Comparison of ENCODE assay signal across 10 cellular contexts in the genomic region with DNA sequence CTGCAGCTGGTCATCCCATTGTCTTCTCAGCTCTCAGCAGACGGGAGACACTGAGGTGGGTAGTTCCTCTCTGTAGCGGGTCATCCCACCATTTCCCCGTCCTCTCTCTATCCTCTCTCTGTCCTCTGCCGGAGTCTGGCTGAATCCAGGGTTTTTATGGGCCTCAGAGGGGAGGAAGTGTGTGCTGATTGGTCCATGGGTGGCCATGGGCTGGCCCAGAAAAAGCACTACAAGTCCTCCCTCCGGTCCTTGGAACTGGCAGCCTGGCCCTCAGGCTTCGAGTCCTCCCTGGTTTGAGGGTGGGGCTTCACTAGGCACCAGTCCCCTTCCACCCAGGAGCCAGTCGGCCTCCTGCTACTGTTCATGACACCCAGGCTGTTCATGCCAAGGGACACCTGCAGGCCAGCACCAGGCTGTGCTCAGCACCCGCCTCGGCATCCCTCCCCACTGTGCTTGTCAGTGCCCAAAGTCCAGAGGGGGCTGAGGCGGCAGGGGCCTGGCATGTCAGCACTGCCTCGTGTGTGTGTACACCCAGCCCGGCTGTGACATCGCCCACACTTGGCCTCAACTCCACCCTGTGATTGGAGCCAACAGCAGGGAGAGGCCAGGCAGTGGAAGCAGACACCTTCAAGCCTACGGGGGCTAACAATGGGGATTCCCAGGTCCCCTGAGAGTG. TPM values are rescaled to one million over a fixed set of nuclear protein-coding genes. Genes with fewer than 3 reads are reported as not detected.
DNase-seq lines count a peak whose midpoint lies in the region; ATAC-seq and TF ChIP-seq lines count a peak whose summit lies in the region.
"Had no signal": no experiment of that assay in that cellular context is flagged by ENCODE, and none has a peak within 500 bp of the region (broad histone marks: within the 10 kb centered on the region; RNA-seq: fewer than 3 reads in every experiment).

No MANE protein-coding gene starts in this region.

- H3K27me3 ChIP-seq in esophagus muscularis mucosa = no peaks in the 10 kb centered on the region
- H3K27me3 ChIP-seq: uterus had no signal

- intact Hi-C loops in CD14-positive monocyte (cut with micrococcal nuclease) (no loop called here), esophagus muscularis mucosa (cut with DNase I) (no loop called here)

- H3K4me1 Mint-ChIP-seq in activated naive CD4-positive, alpha-beta T cell treated with anti-CD3 and anti-CD28 coated beads, Interleukin-2, amount 50 U/mL, for 24 hours = peaks cover 95% of the 10 kb centered on the region
- peaks cover 31 to 92% (median 88%) of the 10 kb centered on the region in 4 donors for H3K4me1 Mint-ChIP-seq in naive thymus-derived CD8-positive, alpha-beta T cell
- H3K4me1 Mint-ChIP-seq in CD14-positive monocyte = peaks cover 4% of the 10 kb centered on the region

- no peak for TF ChIP-seq POLR2A in esophagus muscularis mucosa (IDR thresholded peaks at IDR 0.05; ENCODE audit: low read depth)

- in situ Hi-C loops in ACHN (cut with HindIII; ENCODE audit: low pct_ligation_motif_present, low pct_unique_long_range_greater_than_20kb, low sequenced_read_pairs) = no loop called here

- peaks cover 22 to 26% (median 25%) of the 10 kb centered on the region in 4 donors for H3K4me1 ChIP-seq in esophagus muscularis mucosa
- H3K4me1 ChIP-seq: uterus had no signal

- no peaks in the 10 kb centered on the region for H3K9me3 ChIP-seq in esophagus muscularis mucosa
- H3K9me3 ChIP-seq: uterus had no signal

- H3K27me3 Mint-ChIP-seq in activated naive CD4-positive, alpha-beta T cell treated with anti-CD3 and anti-CD28 coated beads, Interleukin-2, amount 50 U/mL, for 24 hours = no peaks in the 10 kb centered on the region
- H3K27me3 Mint-ChIP-seq in naive thymus-derived CD8-positive, alpha-beta T cell = no peaks in the 10 kb centered on the region
- peaks cover 0 to 2% (median 0%) of the 10 kb centered on the region in 3 donors for H3K27me3 Mint-ChIP-seq in CD14-positive monocyte (ENCODE audit: low read depth in 3 of 3)

- peak overlapping the region; percentile 88 for H3K4me3 Mint-ChIP-seq in activated naive CD4-positive, alpha-beta T cell treated with anti-CD3 and anti-CD28 coated beads, Interleukin-2, amount 50 U/mL, for 24 hours
- H3K4me3 Mint-ChIP-seq in naive thymus-derived CD8-positive, alpha-beta T cell = peak overlapping the region; percentile 76 to 95 (median 90)
- no peak overlapping the region for H3K4me3 Mint-ChIP-seq in CD14-positive monocyte

- peak overlapping the region; percentile 99 for H3K27ac Mint-ChIP-seq in activated naive CD4-positive, alpha-beta T cell treated with anti-CD3 and anti-CD28 coated beads, Interleukin-2, amount 50 U/mL, for 24 hours
- H3K27ac Mint-ChIP-seq in naive thymus-derived CD8-positive, alpha-beta T cell = peak overlapping the region; percentile 94 to 100 (median 99)
- peak overlapping the region in 2 of 7 donors; percentile 10 to 57 for H3K27ac Mint-ChIP-seq in CD14-positive monocyte

- H3K4me3 ChIP-seq in esophagus muscularis mucosa = no peak overlapping the region
- H3K4me3 ChIP-seq: uterus had no signal

- peak; percentile 0 to 1 for ATAC-seq in naive thymus-derived CD8-positive, alpha-beta T cell

- WGBS in esophagus muscularis mucosa = 87% methylated on average over 9 of the region's 14 CpGs

- no peaks in the 10 kb centered on the region for H3K9me3 Mint-ChIP-seq in activated naive CD4-positive, alpha-beta T cell treated with anti-CD3 and anti-CD28 coated beads, Interleukin-2, amount 50 U/mL, for 24 hours
- no peaks in the 10 kb centered on the region for H3K9me3 Mint-ChIP-seq in naive thymus-derived CD8-positive, alpha-beta T cell
- H3K9me3 Mint-ChIP-seq in CD14-positive monocyte = no peaks in the 10 kb centered on the region

- no peak for TF ChIP-seq EP300 in esophagus muscularis mucosa (IDR thresholded peaks at IDR 0.05)

- no peaks in the 10 kb centered on the region for H3K36me3 ChIP-seq in esophagus muscularis mucosa
- H3K36me3 ChIP-seq: uterus had no signal

- no peak overlapping the region for H3K27ac ChIP-seq in esophagus muscularis mucosa (replicated peaks in 1 of 4)

- TF ChIP-seq CTCF in CD14-positive monocyte (IDR thresholded peaks at IDR 0.05) (no peak), esophagus muscularis mucosa (IDR thresholded peaks at IDR 0.05) (no peak)

- POLR2A ChIA-PET in naive thymus-derived CD8-positive, alpha-beta T cell (lab: Charles Lee) = interaction anchor here (0.6 to 13.2 kb wide), 16 partner anchors 10 to 639 kb away, joined by 3 to 329 read pairs (median 16); a partner anchor contains a TSS

- peak in 2 of 3 donors; percentile 40 to 57 for DNase-seq in stimulated activated CD4-positive, alpha-beta T cell treated with anti-CD3 and anti-CD28 coated beads, Interleukin-12 subunit alpha, Interleukin-12 subunit beta, amount 100 ng/mL, for 48 hours (ENCODE audit: low read depth in 2 of 3, low spot score in 1 of 3)
- no peak for DNase-seq in stimulated activated CD4-positive, alpha-beta T cell treated with anti-CD3 and anti-CD28 coated beads, Interleukin-12 subunit alpha, Interleukin-12 subunit beta, amount 100 ng/mL, for 4 hours
- DNase-seq in naive thymus-derived CD8-positive, alpha-beta T cell = peak in 9 of 10 donors; percentile 16 to 69 (median 35)
- DNase-seq in putamen (ENCODE audit: low spot score) = no peak
- DNase-seq in ACHN = no peak
- DNase-seq in CD14-positive monocyte (ENCODE audit: low spot score) = no peak
- no peak for DNase-seq in esophagus muscularis mucosa (ENCODE audit: extremely low spot score)
- DNase-seq: Kasumi-1, uterus had no signal

- peaks cover 6% of the 10 kb centered on the region for H3K36me3 Mint-ChIP-seq in activated naive CD4-positive, alpha-beta T cell treated with anti-CD3 and anti-CD28 coated beads, Interleukin-2, amount 50 U/mL, for 24 hours
- no peaks in the 10 kb centered on the region for H3K36me3 Mint-ChIP-seq in naive thymus-derived CD8-positive, alpha-beta T cell
- H3K36me3 Mint-ChIP-seq in CD14-positive monocyte = peaks cover 17 to 19% of the 10 kb centered on the region in 2 donors

RNA-seq across cellular contexts. Expression of a gene that starts 23.0 kb away (rescaled TPM):
- 10 to 100 TPM; 52.2 to 53.3 TPM for total RNA-seq in naive thymus-derived CD8-positive, alpha-beta T cell
- polyA plus RNA-seq in naive thymus-derived CD8-positive, alpha-beta T cell = 10 to 100 TPM; 10.0 to 19.2 (median 14.2) TPM
- 10 to 100 TPM; 13.0 to 18.6 TPM for polyA plus RNA-seq in CD14-positive monocyte
- total RNA-seq in esophagus muscularis mucosa = 1 to 10 TPM; 5.8 to 8.9 (median 7.4) TPM

Comparison
In these comparisons a context has a peak if more than half of its experiments do, and no peak if none do; other contexts are left out.
1. DNase-seq: peak in stimulated activated CD4-positive, alpha-beta T cell treated with anti-CD3 and anti-CD28 coated beads, Interleukin-12 subunit alpha, Interleukin-12 subunit beta, amount 100 ng/mL, for 48 hours (2 of 3) and naive thymus-derived CD8-positive, alpha-beta T cell (9 of 10); none in stimulated activated CD4-positive, alpha-beta T cell treated with anti-CD3 and anti-CD28 coated beads, Interleukin-12 subunit alpha, Interleukin-12 subunit beta, amount 100 ng/mL, for 4 hours (single experiment), putamen (single experiment), ACHN (single experiment), CD14-positive monocyte (single experiment) and esophagus muscularis mucosa (single experiment).
2. H3K4me3 Mint-ChIP-seq: peak in activated naive CD4-positive, alpha-beta T cell treated with anti-CD3 and anti-CD28 coated beads, Interleukin-2, amount 50 U/mL, for 24 hours (single experiment) and naive thymus-derived CD8-positive, alpha-beta T cell (10 of 10); none in CD14-positive monocyte (0 of 2).
3. RNA of a gene that starts 23.0 kb away (total RNA-seq): 52.2 to 53.3 TPM in naive thymus-derived CD8-positive, alpha-beta T cell; 5.8 to 8.9 TPM in esophagus muscularis mucosa; every median in the first group is over 4 times any median in the second.